Comparison of ENCODE assay signal across 23 cellular contexts in the genomic region with DNA sequence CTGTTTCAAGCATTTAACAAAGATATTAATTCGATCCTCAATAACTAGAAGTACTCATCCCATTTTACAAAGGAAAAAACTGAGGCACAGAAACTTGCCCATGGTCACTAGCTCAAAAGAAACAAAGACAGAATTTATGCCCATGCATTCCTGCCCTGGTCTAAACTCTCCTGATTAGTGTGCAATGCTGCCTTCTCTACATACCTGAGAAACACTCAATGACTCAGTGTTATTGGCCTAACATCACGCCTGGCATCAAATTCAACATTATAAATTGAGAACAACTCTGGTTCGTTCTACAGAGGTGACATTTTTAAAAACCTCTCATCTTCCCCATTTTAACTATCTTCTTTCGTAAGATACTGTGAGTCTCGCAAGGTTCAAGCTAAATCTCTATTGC. TPM values are rescaled to one million over a fixed set of nuclear protein-coding genes. Genes with fewer than 3 reads are reported as not detected.
DNase-seq lines count a peak whose midpoint lies in the region; ATAC-seq, FAIRE-seq and TF ChIP-seq lines count a peak whose summit lies in the region.
"Had no signal": no experiment of that assay in that cellular context is flagged by ENCODE, and none has a peak within 500 bp of the region (broad histone marks: within the 10 kb centered on the region; RNA-seq: fewer than 3 reads in every experiment).

No MANE protein-coding gene starts in this region.

- peaks cover 2% of the 10 kb centered on the region for H3K79me1 ChIP-seq in H9 (ENCODE audit: insufficient read depth, low read depth, low read length, poor library complexity, severe bottlenecking)

- TF ChIP-seq CTCF in H9 (conservative IDR thresholded peaks at IDR 0.05) (no peak), astrocyte (IDR thresholded peaks at IDR 0.05; ENCODE audit: insufficient read depth, low read depth, low read length) (no peak), foreskin keratinocyte (conservative IDR thresholded peaks at IDR 0.05) (no peak), neutrophil (IDR thresholded peaks at IDR 0.05) (no peak)

- H3K36me3 Mint-ChIP-seq in H9 (ENCODE audit: insufficient read depth in 1 of 3, low read depth in 3 of 3): peaks cover 0 to 5% (median 3%) of the 10 kb centered on the region in 3 experiments; a peak in 2 of 7 replicates
- H3K36me3 Mint-ChIP-seq in astrocyte (ENCODE audit: low read depth, unreplicated experiment): peaks cover 3% of the 10 kb centered on the region
- H3K36me3 Mint-ChIP-seq in activated CD4-positive, alpha-beta T cell treated with anti-CD3 and anti-CD28 coated beads, Interleukin-2, amount 10 ng/mL, durations not matched to agents 24 days and 14 days (ENCODE audit: low read depth): peaks cover 8% of the 10 kb centered on the region

- no peak overlapping the region for H2BK12ac ChIP-seq in H9 (ENCODE audit: insufficient read length, low read depth, low read length)

- no peak overlapping the region for H2BK20ac ChIP-seq in H9 (ENCODE audit: low read depth, low read length, poor library complexity, severe bottlenecking)

- H3K4me3 Mint-ChIP-seq in H9 (no peak overlapping the region), astrocyte (ENCODE audit: unreplicated experiment) (no peak overlapping the region)
- no peak overlapping the region for H3K4me3 Mint-ChIP-seq in activated CD4-positive, alpha-beta T cell treated with anti-CD3 and anti-CD28 coated beads, Interleukin-2, amount 10 ng/mL, durations not matched to agents 24 days and 14 days
- H3K4me3 Mint-ChIP-seq: activated naive CD4-positive, alpha-beta T cell treated with anti-CD3 and anti-CD28 coated beads, Interleukin-2, amount 50 U/mL, for 24 hours had no signal

- H4K5ac ChIP-seq in H9 (ENCODE audit: insufficient read length, low read depth, low read length): no peak overlapping the region

- no peak overlapping the region for H3K56ac ChIP-seq in H9 (ENCODE audit: insufficient read length, low read depth, low read length)

- H3K36me3 ChIP-seq in astrocyte (ENCODE audit: insufficient read depth, low read length) (no peaks in the 10 kb centered on the region), neutrophil (no peaks in the 10 kb centered on the region)
- H3K36me3 ChIP-seq: ovary, right lobe of liver, tibial artery had no signal

- H3K9ac ChIP-seq in H9 (ENCODE audit: extremely low read depth, insufficient read length, low read length) (no peak overlapping the region), astrocyte (ENCODE audit: low read length) (no peak overlapping the region)
- H3K9ac ChIP-seq: KMS-11 had no signal

- no peak overlapping the region for H3K4me2 ChIP-seq in H9 (ENCODE audit: insufficient read depth, insufficient read length, low read length)
- H3K4me2 ChIP-seq in astrocyte (ENCODE audit: low read length): no peak overlapping the region
- H3K4me2 ChIP-seq: KMS-11 had no signal

- peaks cover 47 to 51% of the 10 kb centered on the region in 2 experiments for H3K4me1 Mint-ChIP-seq in H9
- H3K4me1 Mint-ChIP-seq in astrocyte (ENCODE audit: low read depth, unreplicated experiment): peaks cover 32% of the 10 kb centered on the region
- H3K4me1 Mint-ChIP-seq in activated CD4-positive, alpha-beta T cell treated with anti-CD3 and anti-CD28 coated beads, Interleukin-2, amount 10 ng/mL, durations not matched to agents 24 days and 14 days: peaks cover 10% of the 10 kb centered on the region

- no peak overlapping the region for H3K27ac ChIP-seq in H9 (ENCODE audit: insufficient read length, low read depth, low read length)
- no peak overlapping the region for H3K27ac ChIP-seq in astrocyte (ENCODE audit: low read depth, low read length)
- H3K27ac ChIP-seq in foreskin keratinocyte: no peak overlapping the region
- H3K27ac ChIP-seq in neutrophil: peak overlapping the region; percentile 54
- H3K27ac ChIP-seq: KMS-11, ovary, SJCRH30, tibial artery had no signal

- H2AK5ac ChIP-seq in H9 (ENCODE audit: insufficient read length, low read length): no peak overlapping the region

- DNase-seq in H9 (no peak), astrocyte (ENCODE audit: low read depth) (no peak), foreskin keratinocyte (peak; percentile 31 to 48), NCI-H2171 treated with DMSO at 0.1 percent for 48 hours (lab: John Stamatoyannopoulos, UW) (no peak), hippocampal formation (lab: John Stamatoyannopoulos, UW) (no peak)
- no peak for DNase-seq in activated CD4-positive, alpha-beta T cell treated with anti-CD3 and anti-CD28 coated beads, Interleukin-2, amount 10 ng/mL, durations not matched to agents 24 days and 14 days
- DNase-seq: activated CD4-positive, CD25-positive, alpha-beta regulatory T cell; activated CD8-positive, alpha-beta memory T cell treated with anti-CD3 and anti-CD28 coated beads for 24 hours; activated T-cell treated with anti-CD3 and anti-CD28 coated beads, Interleukin-2, amount 50 U/mL, for 48 hours; cortex of kidney; foreskin melanocyte; NCI-H1092; NCI-H526 treated with DMSO at 0.1 percent for 48 hours; ovary; right lobe of liver; SJCRH30; stimulated activated naive CD4-positive, alpha-beta T cell treated with Interleukin-2 at 50 U/mL for 16 hours; tibial artery had no signal

- H3K27ac Mint-ChIP-seq in H9 (peak overlapping the region; percentile 2 to 52 (median 12); a peak in 1 of 7 replicates), astrocyte (ENCODE audit: unreplicated experiment) (no peak overlapping the region)
- no peak overlapping the region for H3K27ac Mint-ChIP-seq in activated CD4-positive, alpha-beta T cell treated with anti-CD3 and anti-CD28 coated beads, Interleukin-2, amount 10 ng/mL, durations not matched to agents 24 days and 14 days
- H3K27ac Mint-ChIP-seq: activated naive CD4-positive, alpha-beta T cell treated with anti-CD3 and anti-CD28 coated beads, Interleukin-2, amount 50 U/mL, for 24 hours had no signal

- H3K9me3 ChIP-seq in H9 (ENCODE audit: control insufficient read depth, low read depth, low read length): no peaks in the 10 kb centered on the region
- H3K9me3 ChIP-seq in astrocyte (ENCODE audit: insufficient read depth, low read depth, low read length): no peaks in the 10 kb centered on the region
- no peaks in the 10 kb centered on the region for H3K9me3 ChIP-seq in neutrophil
- H3K9me3 ChIP-seq: ovary, right lobe of liver, SJCRH30, tibial artery had no signal

- no peaks in the 10 kb centered on the region for H3K27me3 Mint-ChIP-seq in H9 (ENCODE audit: low read depth)
- H3K27me3 Mint-ChIP-seq in astrocyte (ENCODE audit: low read depth, unreplicated experiment): no peaks in the 10 kb centered on the region
- no peaks in the 10 kb centered on the region for H3K27me3 Mint-ChIP-seq in activated CD4-positive, alpha-beta T cell treated with anti-CD3 and anti-CD28 coated beads, Interleukin-2, amount 10 ng/mL, durations not matched to agents 24 days and 14 days
- H3K27me3 Mint-ChIP-seq: activated naive CD4-positive, alpha-beta T cell treated with anti-CD3 and anti-CD28 coated beads, Interleukin-2, amount 50 U/mL, for 24 hours had no signal

- peaks cover 4% of the 10 kb centered on the region for H3K23me2 ChIP-seq in H9 (ENCODE audit: insufficient read length, low read depth, low read length, poor library complexity, severe bottlenecking)

- peaks cover 67% of the 10 kb centered on the region; the same call in 1 of the 2 replicates for H3K79me2 ChIP-seq in H9 (ENCODE audit: insufficient read depth, low read length)
- peaks cover 99% of the 10 kb centered on the region for H3K79me2 ChIP-seq in astrocyte (ENCODE audit: insufficient read depth, low read length)

- no peak overlapping the region for H3K18ac ChIP-seq in H9 (ENCODE audit: insufficient read length, low read depth, low read length)

- WGBS in H9 (ENCODE audit: extremely low coverage, insufficient read length, low lambda C conversion rate): no CpG with 5 or more reads among the region's 5 CpGs

- H3K4me3 ChIP-seq in astrocyte (ENCODE audit: insufficient read depth, low read depth, low read length) (no peak overlapping the region), neutrophil (ENCODE audit: low read depth in 1 of 2, low read length in 1 of 2) (no peak overlapping the region)
- H3K4me3 ChIP-seq: ovary, SJCRH30, tibial artery had no signal

- H3K4me1 ChIP-seq in H9 (ENCODE audit: insufficient read depth, low read length): peaks cover 8% of the 10 kb centered on the region; the same call in 1 of the 2 replicates
- H3K4me1 ChIP-seq in astrocyte (ENCODE audit: insufficient read depth, low read length): peaks cover 24% of the 10 kb centered on the region
- H3K4me1 ChIP-seq in foreskin keratinocyte: peaks cover 42% of the 10 kb centered on the region
- peaks cover 52 to 56% of the 10 kb centered on the region in 2 experiments for H3K4me1 ChIP-seq in neutrophil (ENCODE audit: control insufficient read depth in 1 of 2, insufficient read depth in 1 of 2, low read depth in 1 of 2, low read length in 1 of 2)

- H3K9me3 Mint-ChIP-seq in H9: no peaks in the 10 kb centered on the region
- H3K9me3 Mint-ChIP-seq in astrocyte (ENCODE audit: unreplicated experiment): no peaks in the 10 kb centered on the region
- no peaks in the 10 kb centered on the region for H3K9me3 Mint-ChIP-seq in activated CD4-positive, alpha-beta T cell treated with anti-CD3 and anti-CD28 coated beads, Interleukin-2, amount 10 ng/mL, durations not matched to agents 24 days and 14 days
- H3K9me3 Mint-ChIP-seq: activated naive CD4-positive, alpha-beta T cell treated with anti-CD3 and anti-CD28 coated beads, Interleukin-2, amount 50 U/mL, for 24 hours had no signal

- no peak overlapping the region for H3K14ac ChIP-seq in H9 (ENCODE audit: insufficient read depth, low read length)

- H3K23ac ChIP-seq in H9 (ENCODE audit: insufficient read length, low read depth, low read length): no peak overlapping the region

- H3K27me3 ChIP-seq in H9 (ENCODE audit: insufficient read depth, low read length) (no peaks in the 10 kb centered on the region), astrocyte (ENCODE audit: insufficient read depth, low read length) (no peaks in the 10 kb centered on the region), foreskin keratinocyte (no peaks in the 10 kb centered on the region), neutrophil (no peaks in the 10 kb centered on the region)
- H3K27me3 ChIP-seq: ovary, right lobe of liver, SJCRH30, tibial artery had no signal

- no peak overlapping the region for H3K4ac ChIP-seq in H9 (ENCODE audit: low read depth, low read length)

- no peak overlapping the region for H2BK15ac ChIP-seq in H9 (ENCODE audit: low read depth, low read length)

- H4K8ac ChIP-seq in H9 (replicated peaks; ENCODE audit: insufficient read length, low read depth, low read length): no peak overlapping the region

- intact Hi-C loops in activated CD4-positive, alpha-beta T cell treated with anti-CD3 and anti-CD28 coated beads, Interleukin-2, amount 10 ng/mL, durations not matched to agents 24 days and 14 days (cut with micrococcal nuclease): no loop called here

- no peak overlapping the region for H4K91ac ChIP-seq in H9 (ENCODE audit: insufficient read length, low read depth, low read length)

- ATAC-seq in foreskin keratinocyte (peak; percentile 62), SK-N-SH treated with all-trans-retinoic acid at 6 μM for 48 hours (no peak)
- ATAC-seq: right lobe of liver had no signal

- H3T11ph ChIP-seq in H9 (ENCODE audit: low read length): no peak overlapping the region

- peak; percentile 13 for FAIRE-seq in astrocyte (lab: Jason Lieb, UNC)
- FAIRE-seq: GM18507 had no signal

- H4K20me1 ChIP-seq in H9 (ENCODE audit: control insufficient read depth, insufficient read depth, insufficient read length) (no peaks in the 10 kb centered on the region), astrocyte (ENCODE audit: insufficient read depth, low read length) (peaks cover 69% of the 10 kb centered on the region)

- no peak overlapping the region for H2BK5ac ChIP-seq in H9 (ENCODE audit: insufficient read length, low read length)

- no peak overlapping the region for H2BK120ac ChIP-seq in H9 (ENCODE audit: low read depth, low read length, poor library complexity, severe bottlenecking)

- H2AFZ ChIP-seq in H9 (ENCODE audit: low read length) (no peak overlapping the region), astrocyte (ENCODE audit: low read depth, low read length) (no peak overlapping the region)

RNA-seq across cellular contexts. Expression of gene APP, which starts 5.2 kb away (rescaled TPM):
- total RNA-seq in H9 (2021): 380 and 386 TPM in 2 replicates
- 785 and 823 TPM in 2 replicates for total RNA-seq in astrocyte
- total RNA-seq in foreskin keratinocyte: 472 and 479 TPM in 2 replicates
- polyA plus RNA-seq in foreskin keratinocyte: 270 TPM in 2 replicates
- total RNA-seq in activated CD4-positive, alpha-beta T cell treated with anti-CD3 and anti-CD28 coated beads, Interleukin-2, amount 10 ng/mL, durations not matched to agents 24 days and 14 days: 75.8 and 81.3 TPM in 2 replicates

Comparison
In these comparisons a context has a peak if more than half of its experiments do, and no peak if none do; other contexts are left out.
1. DNase-seq: peak in foreskin keratinocyte (2 of 2); none in H9 (single experiment), astrocyte (single experiment), NCI-H2171 treated with DMSO at 0.1 percent for 48 hours (single experiment), activated CD4-positive, alpha-beta T cell treated with anti-CD3 and anti-CD28 coated beads, Interleukin-2, amount 10 ng/mL, durations not matched to agents 24 days and 14 days (single experiment) and hippocampal formation (0 of 2).
2. H3K27ac Mint-ChIP-seq: peak in H9 (3 of 3); none in astrocyte (single experiment) and activated CD4-positive, alpha-beta T cell treated with anti-CD3 and anti-CD28 coated beads, Interleukin-2, amount 10 ng/mL, durations not matched to agents 24 days and 14 days (single experiment).